ENCODE assay signal across 8 cellular contexts in the genomic region with DNA sequence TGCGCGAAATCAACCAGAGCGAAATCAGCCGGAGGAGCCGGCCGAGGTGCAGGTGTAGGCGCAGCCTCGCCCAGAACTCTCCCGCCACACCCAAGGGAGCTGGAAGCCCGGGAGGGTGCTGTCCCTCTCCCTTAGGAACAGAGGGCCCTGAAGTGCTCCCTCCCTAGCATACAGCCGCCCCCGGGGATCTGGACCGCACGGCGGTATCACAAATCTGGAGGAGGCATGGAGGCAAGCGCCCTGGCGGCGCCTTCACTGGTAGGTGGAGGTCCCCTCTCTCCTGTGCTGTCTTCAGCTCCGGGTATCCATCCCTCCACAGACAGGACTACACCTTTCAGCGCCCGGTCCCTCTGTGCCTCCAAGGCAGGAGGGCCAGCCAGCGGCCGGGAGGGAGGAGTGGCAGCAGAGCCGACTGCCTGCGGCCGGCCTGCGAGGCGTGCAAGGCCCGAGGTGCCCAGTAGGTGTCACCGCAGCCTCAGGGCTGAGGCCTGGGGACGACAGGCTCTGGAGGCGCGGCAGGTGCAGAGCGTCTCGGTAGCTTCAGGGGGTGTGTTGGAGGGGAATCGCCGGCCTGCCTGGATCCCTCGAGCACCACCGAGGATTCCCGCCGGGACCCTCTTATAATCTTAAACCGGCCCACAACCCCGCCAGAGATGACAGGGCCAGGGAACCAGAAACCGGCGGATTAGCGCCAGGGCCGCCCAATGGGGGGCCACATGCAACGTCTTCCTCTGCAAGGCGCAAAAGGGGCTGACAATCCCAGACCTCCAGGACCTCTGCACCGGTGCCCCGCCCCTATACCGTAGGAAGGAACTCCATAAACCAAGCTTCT. TPM values are rescaled to one million over a fixed set of nuclear protein-coding genes. Genes with fewer than 3 reads are reported as not detected.
DNase-seq lines count a peak whose midpoint lies in the region; ATAC-seq and TF ChIP-seq lines count a peak whose summit lies in the region.

No MANE protein-coding gene starts in this region.

- no peaks in the 10 kb centered on the region for H3K9me3 ChIP-seq in RWPE2 (ENCODE audit: severe bottlenecking)
- H3K9me3 ChIP-seq in tibial artery, result no peaks in the 10 kb centered on the region

- intact Hi-C loops in tibial artery (cut with DNase I; ENCODE audit: low total_unique reads), result loop anchor here (2.0 to 10.0 kb wide), 3 partner anchors 61 to 247 kb away; partner anchors contain the start of gene PTPRN

- peak overlapping the region; percentile 13 to 84 (median 64) for H3K4me3 Mint-ChIP-seq in IgD-negative memory B cell
- no peak overlapping the region for H3K4me3 Mint-ChIP-seq in glutamatergic neuron (ENCODE audit: unreplicated experiment)
- H3K4me3 Mint-ChIP-seq in osteocyte (ENCODE audit: unreplicated experiment), result no peak overlapping the region

- H3K4me3 ChIP-seq in RWPE2 (ENCODE audit: severe bottlenecking) (no peak overlapping the region), tibial artery (no peak overlapping the region)

- no peak overlapping the region for H3K27ac ChIP-seq in RWPE2 (ENCODE audit: poor library complexity, severe bottlenecking)
- no peak overlapping the region for H3K27ac ChIP-seq in tibial artery

- H3K4me1 Mint-ChIP-seq in IgD-negative memory B cell (peaks cover 2 to 17% (median 5%) of the 10 kb centered on the region in 3 donors), glutamatergic neuron (ENCODE audit: low read depth, unreplicated experiment) (no peaks in the 10 kb centered on the region), osteocyte (ENCODE audit: unreplicated experiment) (peaks cover 7% of the 10 kb centered on the region)

- H3K36me3 Mint-ChIP-seq in IgD-negative memory B cell, result peaks cover 1% of the 10 kb centered on the region
- no peaks in the 10 kb centered on the region for H3K36me3 Mint-ChIP-seq in glutamatergic neuron (ENCODE audit: unreplicated experiment)
- no peaks in the 10 kb centered on the region for H3K36me3 Mint-ChIP-seq in osteocyte (ENCODE audit: unreplicated experiment)

- peaks cover 82% of the 10 kb centered on the region for H3K27me3 ChIP-seq in RWPE2 (ENCODE audit: insufficient read depth, poor library complexity, severe bottlenecking)
- peaks cover 4 to 85% of the 10 kb centered on the region in 2 donors for H3K27me3 ChIP-seq in tibial artery

- TF ChIP-seq CTCF in RWPE2 (IDR thresholded peaks at IDR 0.05; ENCODE audit: poor library complexity, severe bottlenecking), result peak; percentile 87
- peak; percentile 80 for TF ChIP-seq CTCF in glutamatergic neuron (IDR thresholded peaks at IDR 0.05; ENCODE audit: partially characterized antibody, unreplicated experiment)
- TF ChIP-seq CTCF in osteocyte (IDR thresholded peaks at IDR 0.05), result peak; percentile 79
- peak; percentile 93 to 95 for TF ChIP-seq CTCF in tibial artery (IDR thresholded peaks at IDR 0.05)

- peak; percentile 30 for DNase-seq in Caki2 (ENCODE audit: low read depth)
- DNase-seq in RWPE2 (ENCODE audit: low spot score), result no peak
- DNase-seq in activated gamma-delta T cell treated with Interleukin-2 at 50 U/mL for 16 hours, result peak; percentile 70
- peak; percentile 88 for DNase-seq in glutamatergic neuron
- no peak for DNase-seq in osteocyte (ENCODE audit: extremely low spot score, unreplicated experiment)
- peak; percentile 47 to 76 for DNase-seq in tibial artery

- H3K27ac Mint-ChIP-seq in IgD-negative memory B cell (no peak overlapping the region), glutamatergic neuron (ENCODE audit: unreplicated experiment) (no peak overlapping the region), osteocyte (ENCODE audit: unreplicated experiment) (no peak overlapping the region)

- H3K4me1 ChIP-seq in RWPE2 (ENCODE audit: insufficient read depth, poor library complexity, severe bottlenecking), result no peaks in the 10 kb centered on the region
- peaks cover 6 to 42% (median 40%) of the 10 kb centered on the region in 4 donors for H3K4me1 ChIP-seq in tibial artery

- peaks cover 46% of the 10 kb centered on the region for H3K27me3 Mint-ChIP-seq in IgD-negative memory B cell
- peaks cover 25% of the 10 kb centered on the region for H3K27me3 Mint-ChIP-seq in glutamatergic neuron (ENCODE audit: unreplicated experiment)
- H3K27me3 Mint-ChIP-seq in osteocyte (ENCODE audit: unreplicated experiment), result peaks cover 49% of the 10 kb centered on the region

- in situ Hi-C loops in Caki2 (cut with HindIII; ENCODE audit: low pct_unique_long_range_greater_than_20kb, low sequenced_read_pairs), result no loop called here

- H3K9me3 Mint-ChIP-seq in IgD-negative memory B cell, result no peaks in the 10 kb centered on the region
- H3K9me3 Mint-ChIP-seq in glutamatergic neuron (ENCODE audit: unreplicated experiment), result peaks cover 1% of the 10 kb centered on the region
- no peaks in the 10 kb centered on the region for H3K9me3 Mint-ChIP-seq in osteocyte (ENCODE audit: unreplicated experiment)

- ATAC-seq in GM21526 (IDR thresholded peaks at IDR 0.05; ENCODE audit: low FRiP score, unreplicated experiment), result peak; percentile 89
- peak; percentile 69 for ATAC-seq in RWPE2 (ENCODE audit: low read depth)

- H3K36me3 ChIP-seq in RWPE2 (ENCODE audit: low read depth), result no peaks in the 10 kb centered on the region
- no peaks in the 10 kb centered on the region for H3K36me3 ChIP-seq in tibial artery

RNA-seq across cellular contexts. Expression of gene IHH, which starts 2.8 kb away (rescaled TPM):
- not detected in 2 replicates for total RNA-seq in Caki2 (2014; rRNA removed; shearing (Covaris generic); ENCODE audit: low replicate concordance)
- not detected for polyA plus RNA-seq in IgD-negative memory B cell
- total RNA-seq in glutamatergic neuron (ENCODE audit: unreplicated experiment) (not detected), osteocyte (0.18 TPM in 1 of 2 replicates, not detected in the other)

RNA-seq across cellular contexts. Expression of gene CFAP65, which starts 16.6 kb away (rescaled TPM):
- not detected in 2 replicates for total RNA-seq in Caki2 (2014; rRNA removed; shearing (Covaris generic); ENCODE audit: low replicate concordance)
- not detected for polyA plus RNA-seq in IgD-negative memory B cell
- total RNA-seq in glutamatergic neuron (ENCODE audit: unreplicated experiment) (1.1 TPM), osteocyte (not detected in 2 replicates)

Comparison
In these comparisons a context has a peak if more than half of its experiments do, and no peak if none do; other contexts are left out.
1. DNase-seq: peak in Caki2 (single experiment), activated gamma-delta T cell treated with Interleukin-2 at 50 U/mL for 16 hours (single experiment), glutamatergic neuron (single experiment) and tibial artery (2 of 2); none in RWPE2 (single experiment) and osteocyte (single experiment).
2. H3K4me3 Mint-ChIP-seq: peak in IgD-negative memory B cell (4 of 4); none in glutamatergic neuron (single experiment) and osteocyte (single experiment).
3. Peak in every context shown above with its lines, with median percentiles within 50 percentile points of each other: CTCF ChIP-seq.